In genomic region chr16:11231367-11231970, GRCh38 we compare ENCODE assay signal across 1 cellular context.
TF ChIP-seq lines count a peak whose summit lies in the region.

No MANE protein-coding gene starts in this region.

TF ChIP-seq in GM12878, 131 proteins besides CTCF, POLR2A, EP300 and RAD21:
- TF ChIP-seq EED (IDR thresholded peaks at IDR 0.05; ENCODE audit: low read depth) = 0 out of 2 replicates have a peak, but pooled peaks have one; percentile 13
- TF ChIP-seq NRF1 (conservative IDR thresholded peaks at IDR 0.05; ENCODE audit: low read depth, low read length) = no peak
- TF ChIP-seq IKZF1 (conservative IDR thresholded peaks at IDR 0.05) = 0 out of 2 replicates have a peak, but pooled peaks have one; percentile 5
